18 cellular contexts compared by ENCODE assay signal in the genomic region with DNA sequence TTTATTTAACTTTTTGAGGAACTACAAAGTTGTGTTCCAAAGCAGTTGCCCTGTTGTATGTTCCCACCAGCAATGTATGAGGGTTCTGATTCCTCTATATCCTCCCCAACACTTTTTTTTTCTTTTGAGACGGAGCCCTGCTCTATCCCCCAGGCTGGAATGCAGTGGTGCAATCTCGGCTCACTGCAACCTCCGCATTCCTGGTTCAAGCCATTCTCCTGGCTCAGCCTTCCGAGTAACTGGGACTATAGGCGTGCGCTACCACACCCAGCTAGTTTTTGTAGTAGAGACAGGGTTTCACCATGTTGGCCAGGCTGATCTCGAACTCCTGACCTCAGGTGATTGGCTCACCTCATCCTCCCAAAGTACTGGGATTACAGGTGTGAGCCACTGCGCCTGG.
"Had no signal": no experiment of that assay in that cellular context is flagged by ENCODE, and none has a peak within 500 bp of the region (broad histone marks: within the 10 kb centered on the region; RNA-seq: fewer than 3 reads in every experiment).

No MANE protein-coding gene starts in this region.

- H3K9me3 ChIP-seq: left ventricle myocardium inferior, lower lobe of right lung, pancreas, upper lobe of left lung, uterus had no signal

- H3K4me2 ChIP-seq: smooth muscle cell had no signal

- H3K27ac ChIP-seq: foreskin keratinocyte, left ventricle myocardium inferior, lower lobe of right lung, pancreas, upper lobe of left lung, uterus had no signal

- H3K36me3 ChIP-seq: left ventricle myocardium inferior, lower lobe of right lung, pancreas, upper lobe of left lung, uterus had no signal

- H3K4me1 ChIP-seq: left ventricle myocardium inferior, uterus had no signal

- ATAC-seq: foreskin keratinocyte, lower lobe of right lung, pancreas, right cardiac atrium had no signal

- DNase-seq: dermis blood vessel endothelial cell; erythroblast; foreskin keratinocyte; immature natural killer cell; kidney; left cardiac atrium; left ventricle myocardium inferior; lower lobe of right lung; mesenchymal stem cell; naive B cell; occipital lobe; pancreas; right cardiac atrium; stimulated activated CD4-positive, alpha-beta T cell treated with anti-CD3 and anti-CD28 coated beads, Interleukin-2, amount 100 ng/mL, for 48 hours; stimulated activated naive CD4-positive, alpha-beta T cell treated with Interleukin-2 at 50 U/mL for 16 hours; upper lobe of left lung; uterus had no signal

- H3K4me3 ChIP-seq: left ventricle myocardium inferior, lower lobe of right lung, pancreas, smooth muscle cell, upper lobe of left lung, uterus had no signal

- H3K27me3 ChIP-seq: foreskin keratinocyte, pancreas, upper lobe of left lung, uterus had no signal

- FAIRE-seq: kidney, pancreas had no signal
